ENCODE assay signal across 8 cellular contexts in genomic region chr3:129249284-129250065, GRCh38. TPM values are rescaled to one million over a fixed set of nuclear protein-coding genes. Genes with fewer than 3 reads are reported as not detected.
DNase-seq lines count a peak whose midpoint lies in the region; ATAC-seq, FAIRE-seq and TF ChIP-seq lines count a peak whose summit lies in the region.

Gene COPG1, plus strand, starts transcription at chr3:129249606. Its CDS starts 104 bp downstream, at chr3:129249710.

- ATAC-seq in GM18909 (IDR thresholded peaks at IDR 0.05; ENCODE audit: poor library complexity, unreplicated experiment): peak; percentile 84
- ATAC-seq in HG03175 (IDR thresholded peaks at IDR 0.05; ENCODE audit: unreplicated experiment): peak; percentile 85

- peak; percentile 90 for TF ChIP-seq POLR2A in breast epithelium (IDR thresholded peaks at IDR 0.05)

- POLR2A ChIA-PET in AG04450 (lab: Yijun Ruan, JAX): interaction anchor here (0.5 to 1.9 kb wide), 19 partner anchors 9 to 280 kb away, joined by 3 to 23 read pairs (median 5); partner anchors contain the start of genes CNBP, ISY1 and RAB43

- peak; percentile 75 for DNase-seq in AG04450 (ENCODE audit: low read depth, low spot score)
- peak; percentile 82 for DNase-seq in NCI-H226
- DNase-seq in breast epithelium (ENCODE audit: low spot score in 2 of 2): peak; percentile 78 to 79
- peak; percentile 99 for DNase-seq in iPS-NIHi11 (ENCODE audit: low spot score)
- DNase-seq in small intestine: peak; percentile 91

- TF ChIP-seq CTCF in AG04450 (IDR thresholded peaks at IDR 0.05; ENCODE audit: low read depth, low read length) (no peak), WI38 (IDR thresholded peaks at IDR 0.05; ENCODE audit: low read depth, low read length) (no peak), breast epithelium (IDR thresholded peaks at IDR 0.05) (peak in 1 of 3 donors; percentile 11)

- intact Hi-C loops in breast epithelium (cut with DNase I; ENCODE audit: low total_unique reads): no loop called here

- peak within 1 kb of the TSS; percentile 97 for H3K27ac ChIP-seq in AG04450 (ENCODE audit: low read depth, low read length)
- peak within 1 kb of the TSS; percentile 89 to 91 for H3K27ac ChIP-seq in breast epithelium
- H3K27ac ChIP-seq in small intestine (ENCODE audit: low read depth in 1 of 2, low read length in 1 of 2): peak within 1 kb of the TSS; percentile 84 to 85

- H3K4me3 ChIP-seq in AG04450 (ENCODE audit: low read depth, low read length) (peak within 1 kb of the TSS; percentile 100), WI38 (ENCODE audit: low read depth, low read length) (peak within 1 kb of the TSS; percentile 91), breast epithelium (peak within 1 kb of the TSS; percentile 81 to 99 (median 88)), small intestine (ENCODE audit: low read depth in 1 of 2, low read length in 2 of 2) (peak within 1 kb of the TSS; percentile 94 to 97)

- H3K36me3 ChIP-seq in breast epithelium (peaks cover 6% of the 10 kb centered on the region), small intestine (ENCODE audit: control insufficient read depth in 2 of 2, insufficient read depth in 2 of 2, low read length in 2 of 2) (peaks cover 10 to 16% of the 10 kb centered on the region in 2 donors)

- peaks cover 0 to 4% of the 10 kb centered on the region in 2 donors for H3K4me1 ChIP-seq in breast epithelium
- peaks cover 4 to 8% of the 10 kb centered on the region in 2 donors for H3K4me1 ChIP-seq in small intestine (ENCODE audit: control insufficient read depth in 2 of 2, insufficient read depth in 1 of 2, low read depth in 1 of 2, low read length in 1 of 2)

- H3K9me3 ChIP-seq in AG04450 (ENCODE audit: control insufficient read depth, insufficient read depth, low read length) (no peaks in the 10 kb centered on the region; the same call in 1 of the 2 replicates), breast epithelium (no peaks in the 10 kb centered on the region), small intestine (ENCODE audit: control insufficient read depth, low read depth) (no peaks in the 10 kb centered on the region)

- FAIRE-seq in small intestine (lab: Jason Lieb, UNC): no peak

- CTCF ChIA-PET in AG04450 (lab: Charles Lee): interaction anchor here (0.7 to 1.8 kb wide), 4 partner anchors 19 to 279 kb away, joined by 3 to 8 read pairs (median 4); no protein-coding TSS in a partner anchor

- H3K27me3 ChIP-seq in AG04450 (ENCODE audit: control insufficient read depth, insufficient read depth, low read length) (no peaks in the 10 kb centered on the region), breast epithelium (no peaks in the 10 kb centered on the region), small intestine (ENCODE audit: control insufficient read depth in 2 of 2, insufficient read depth in 2 of 2, low read length in 2 of 2) (no peaks in the 10 kb centered on the region)

- WGBS in small intestine, 3 donors: 0% methylated on average over 48 of the region's 48 CpGs

RNA-seq across cellular contexts. Expression of gene COPG1, which starts in this region (rescaled TPM):
- 229 and 231 TPM in 2 replicates for polyA plus RNA-seq in AG04450 (2011; rRNA removed)
- 489 and 625 TPM in 2 replicates for polyA minus RNA-seq in AG04450 (2011; rRNA and poly(A)+ RNA removed)
- total RNA-seq in breast epithelium: 100 to 1,000 TPM in 2 of 3 donors, 10 to 100 TPM in 1; 82.6 to 121 (median 102) TPM
- 100 to 1,000 TPM; 112 to 141 (median 130) TPM for polyA plus RNA-seq in small intestine

Comparison
In these comparisons a context has a peak if more than half of its experiments do, and no peak if none do; other contexts are left out.
1. Peak in every context shown above with its lines: DNase-seq, ATAC-seq, H3K4me3 ChIP-seq and H3K27ac ChIP-seq.